Comparison of ENCODE assay signal across 1 cellular context in genomic region chr14:55801121-55801520, GRCh38.
TF ChIP-seq lines count a peak whose summit lies in the region.

No MANE protein-coding gene starts in this region.

TF ChIP-seq in K562, 482 proteins besides CTCF, POLR2A, EP300 and RAD21 (continued from another document):
- TF ChIP-seq POLR3A (IDR thresholded peaks at IDR 0.05; ENCODE audit: borderline replicate concordance, extremely low read depth, insufficient read depth, insufficient read length) (no peak), ZNF217 (CRISPR knock-in tag; IDR thresholded peaks at IDR 0.05) (no peak), NR0B1 (IDR thresholded peaks at IDR 0.05; ENCODE audit: partially characterized antibody) (no peak), TCFL5 (CRISPR knock-in tag; conservative IDR thresholded peaks at IDR 0.05) (no peak), NR2C1 (IDR thresholded peaks at IDR 0.05) (no peak), NR2C1 (tag; IDR thresholded peaks at IDR 0.05) (0 out of 2 replicates have a peak, but pooled peaks have one; percentile 28)
TF ChIP-seq in K562: peak in this region for 4.
